ENCODE assay signal across 12 cellular contexts in the genomic region with DNA sequence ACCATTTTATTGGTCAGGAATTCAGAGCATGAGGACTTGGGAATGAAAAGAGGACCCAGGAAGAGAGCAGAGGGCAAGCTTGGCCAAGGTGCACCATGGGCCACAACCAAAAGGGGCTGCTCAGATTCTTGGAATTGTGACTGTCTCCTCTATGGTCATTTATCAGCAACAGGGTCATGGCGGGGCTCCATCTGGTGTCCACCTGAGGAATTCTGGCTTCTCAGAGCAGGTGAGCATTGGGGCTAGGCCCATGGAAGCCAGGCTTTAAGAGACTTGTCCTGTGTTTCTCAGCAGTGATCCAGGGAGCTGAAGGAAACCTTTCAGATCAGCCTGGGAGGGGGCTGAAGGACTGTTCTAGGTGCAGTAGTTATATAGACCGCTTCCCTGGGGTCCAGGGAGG. TPM values are rescaled to one million over a fixed set of nuclear protein-coding genes. Genes with fewer than 3 reads are reported as not detected.
A peak's percentile ranks its signal among the peaks of the same experiment; 100 is the strongest.
DNase-seq lines count a peak whose midpoint lies in the region; ATAC-seq and TF ChIP-seq lines count a peak whose summit lies in the region.
"Had no signal": no experiment of that assay in that cellular context is flagged by ENCODE, and none has a peak within 500 bp of the region (broad histone marks: within the 10 kb centered on the region; RNA-seq: fewer than 3 reads in every experiment).

No MANE protein-coding gene starts in this region.

- peaks cover 4% of the 10 kb centered on the region for H3K36me3 Mint-ChIP-seq in natural killer cell treated with Interleukin-12 subunit alpha and Interleukin-12 subunit beta and Interleukin-15 and Interleukin-18, amount 100 ng/mL, for 72 hours
- H3K36me3 Mint-ChIP-seq in natural killer cell, result no peaks in the 10 kb centered on the region

- H3K4me3 ChIP-seq in right lobe of liver, result no peak overlapping the region

- H3K4me3 Mint-ChIP-seq in natural killer cell treated with Interleukin-12 subunit alpha and Interleukin-12 subunit beta and Interleukin-15 and Interleukin-18, amount 100 ng/mL, for 72 hours, result peak overlapping the region; percentile 47
- H3K4me3 Mint-ChIP-seq in natural killer cell, result no peak overlapping the region

- no peaks in the 10 kb centered on the region for H3K9me3 Mint-ChIP-seq in natural killer cell treated with Interleukin-12 subunit alpha and Interleukin-12 subunit beta and Interleukin-15 and Interleukin-18, amount 100 ng/mL, for 72 hours
- H3K9me3 Mint-ChIP-seq in natural killer cell, result no peaks in the 10 kb centered on the region

- peak overlapping the region; percentile 49 to 76 for H3K27ac Mint-ChIP-seq in natural killer cell treated with Interleukin-12 subunit alpha and Interleukin-12 subunit beta and Interleukin-15 and Interleukin-18, amount 100 ng/mL, for 72 hours
- H3K27ac Mint-ChIP-seq in natural killer cell, result peak overlapping the region in 1 of 2 donors; percentile 57

- no peak overlapping the region for H3K27ac ChIP-seq in VCaP
- no peak overlapping the region for H3K27ac ChIP-seq in right lobe of liver

- intact Hi-C loops in natural killer cell (cut with micrococcal nuclease) (no loop called here), right lobe of liver (cut with DNase I) (no loop called here)

- peaks cover 24 to 34% of the 10 kb centered on the region in 2 donors for H3K4me1 Mint-ChIP-seq in natural killer cell treated with Interleukin-12 subunit alpha and Interleukin-12 subunit beta and Interleukin-15 and Interleukin-18, amount 100 ng/mL, for 72 hours (ENCODE audit: low read depth in 2 of 2)
- H3K4me1 Mint-ChIP-seq in natural killer cell, result peaks cover 22 to 32% of the 10 kb centered on the region in 2 donors

- no peak for DNase-seq in natural killer cell treated with Interleukin-12 subunit alpha and Interleukin-12 subunit beta and Interleukin-15 and Interleukin-18, amount 100 ng/mL, for 72 hours (ENCODE audit: low spot score)
- DNase-seq in natural killer cell (no peak), right lobe of liver (peak in 1 of 3 donors; percentile 64), NCI-H774 (lab: John Stamatoyannopoulos, UW) (no peak), NCI-H1092 (lab: John Stamatoyannopoulos, UW) (no peak), glomerular visceral epithelial cell (ENCODE audit: extremely low spot score) (no peak)
- DNase-seq: activated CD4-positive, alpha-beta T cell treated with anti-CD3 and anti-CD28 coated beads, Interleukin-2, amount 50 U/mL, for 48 hours; NCI-H187 treated with DMSO at 0.1 percent for 48 hours; SHP77 treated with DMSO at 0.1 percent for 48 hours; stimulated activated naive CD4-positive, alpha-beta T cell had no signal

- H3K4me1 ChIP-seq in right lobe of liver, result peaks cover 0 to 8% (median 3%) of the 10 kb centered on the region in 4 donors

- 70% methylated on average over 2 of the region's 2 CpGs for WGBS in right lobe of liver (ENCODE audit: insufficient coverage, low coverage, low lambda C conversion rate, missing lambda C conversion rate)

- H3K36me3 ChIP-seq in right lobe of liver, result no peaks in the 10 kb centered on the region

- no peaks in the 10 kb centered on the region for H3K27me3 Mint-ChIP-seq in natural killer cell treated with Interleukin-12 subunit alpha and Interleukin-12 subunit beta and Interleukin-15 and Interleukin-18, amount 100 ng/mL, for 72 hours
- H3K27me3 Mint-ChIP-seq in natural killer cell (ENCODE audit: low read depth in 2 of 2), result no peaks in the 10 kb centered on the region

- H3K27me3 ChIP-seq in right lobe of liver, result no peaks in the 10 kb centered on the region

- TF ChIP-seq CTCF in natural killer cell (IDR thresholded peaks at IDR 0.05) (no peak), VCaP (conservative IDR thresholded peaks at IDR 0.05) (peak; percentile 36; the same call in 1 of the 2 replicates), right lobe of liver (IDR thresholded peaks at IDR 0.05) (peak; percentile 26 to 45 (median 38))

- no peaks in the 10 kb centered on the region for H3K9me3 ChIP-seq in right lobe of liver

- TF ChIP-seq POLR2A in right lobe of liver (IDR thresholded peaks at IDR 0.05), result no peak

- ATAC-seq in natural killer cell treated with Interleukin-12 subunit alpha and Interleukin-12 subunit beta and Interleukin-15 and Interleukin-18, amount 100 ng/mL, for 72 hours, result no peak
- ATAC-seq in natural killer cell (no peak), right lobe of liver (peak in 1 of 4 donors; percentile 17), HG02571 (IDR thresholded peaks at IDR 0.05; ENCODE audit: unreplicated experiment) (no peak)

RNA-seq across cellular contexts. Expression of a gene that starts 2.6 kb away (rescaled TPM):
- total RNA-seq in natural killer cell treated with Interleukin-12 subunit alpha and Interleukin-12 subunit beta and Interleukin-15 and Interleukin-18, amount 100 ng/mL, for 72 hours, result 100 to 1,000 TPM; 151 to 202 TPM
- 100 to 1,000 TPM; 248 to 289 (median 282) TPM for total RNA-seq in natural killer cell
- 10 to 100 TPM; 10.7 to 20.4 (median 18.9) TPM for total RNA-seq in right lobe of liver

Comparison
In these comparisons a context has a peak if more than half of its experiments do, and no peak if none do; other contexts are left out.
1. RNA of a gene that starts 2.6 kb away (total RNA-seq): 248 to 289 TPM in natural killer cell and 151 to 202 TPM in natural killer cell treated with Interleukin-12 subunit alpha and Interleukin-12 subunit beta and Interleukin-15 and Interleukin-18, amount 100 ng/mL, for 72 hours; 10.7 to 20.4 TPM in right lobe of liver; every median in the first group is over 4 times any median in the second.